Comparison of ENCODE assay signal across 8 cellular contexts in genomic region chr17:83103200-83103937, GRCh38.
DNase-seq lines count a peak whose midpoint lies in the region; TF ChIP-seq lines count a peak whose summit lies in the region.

No MANE protein-coding gene starts in this region.

- H3K9me3 Mint-ChIP-seq in dendritic cell treated with granulocyte-macrophage colony-stimulating factor and Interleukin-4, amounts not matched to agents 40 ng/mL and 50 ng/mL, for 4 days = no peaks in the 10 kb centered on the region

- H3K27ac Mint-ChIP-seq in dendritic cell treated with granulocyte-macrophage colony-stimulating factor and Interleukin-4, amounts not matched to agents 40 ng/mL and 50 ng/mL, for 4 days = peak overlapping the region; percentile 58

- H3K4me3 Mint-ChIP-seq in dendritic cell treated with granulocyte-macrophage colony-stimulating factor and Interleukin-4, amounts not matched to agents 40 ng/mL and 50 ng/mL, for 4 days = peak overlapping the region; percentile 30

- no peak for TF ChIP-seq CTCF in GM10266 (IDR thresholded peaks at IDR 0.05; ENCODE audit: control insufficient read depth, insufficient read depth, low read depth, missing control alignments)

- DNase-seq in SIG-M5 treated with dmso at 0.1 percent for 504 hours (lab: John Stamatoyannopoulos, UW; ENCODE audit: unreplicated experiment) = peak; percentile 53
- DNase-seq in SIG-M5 (lab: John Stamatoyannopoulos, UW) = no peak
- DNase-seq in NCI-H345 treated with DMSO at 0.1 percent for 48 hours (lab: John Stamatoyannopoulos, UW; ENCODE audit: unreplicated experiment) = peak; percentile 73
- DNase-seq in stimulated activated CD4-positive, alpha-beta T cell treated with anti-CD3 and anti-CD28 coated beads, Interleukin-4, amount 100 ng/mL, for 1 hour = peak; percentile 50
- DNase-seq in GM10266 (ENCODE audit: extremely low spot score) = no peak
- DNase-seq in effector CD8-positive, alpha-beta T cell (lab: John Stamatoyannopoulos, UW) = no peak
- no peak for DNase-seq in COLO668 (lab: John Stamatoyannopoulos, UW; ENCODE audit: unreplicated experiment)

- intact Hi-C loops in dendritic cell treated with granulocyte-macrophage colony-stimulating factor and Interleukin-4, amounts not matched to agents 40 ng/mL and 50 ng/mL, for 4 days (cut with micrococcal nuclease) = no loop called here

- H3K4me1 Mint-ChIP-seq in dendritic cell treated with granulocyte-macrophage colony-stimulating factor and Interleukin-4, amounts not matched to agents 40 ng/mL and 50 ng/mL, for 4 days (ENCODE audit: low read depth) = peaks cover 75% of the 10 kb centered on the region

- H3K36me3 Mint-ChIP-seq in dendritic cell treated with granulocyte-macrophage colony-stimulating factor and Interleukin-4, amounts not matched to agents 40 ng/mL and 50 ng/mL, for 4 days (ENCODE audit: low read depth) = no peaks in the 10 kb centered on the region

- peaks cover 34% of the 10 kb centered on the region for H3K27me3 Mint-ChIP-seq in dendritic cell treated with granulocyte-macrophage colony-stimulating factor and Interleukin-4, amounts not matched to agents 40 ng/mL and 50 ng/mL, for 4 days

Comparison
In these comparisons a context has a peak if more than half of its experiments do, and no peak if none do; other contexts are left out.
1. DNase-seq: peak in SIG-M5 treated with dmso at 0.1 percent for 504 hours (single experiment), NCI-H345 treated with DMSO at 0.1 percent for 48 hours (single experiment) and stimulated activated CD4-positive, alpha-beta T cell treated with anti-CD3 and anti-CD28 coated beads, Interleukin-4, amount 100 ng/mL, for 1 hour (single experiment); none in SIG-M5 (single experiment), GM10266 (single experiment), effector CD8-positive, alpha-beta T cell (single experiment) and COLO668 (single experiment).